ENCODE assay signal across 10 cellular contexts in the genomic region with DNA sequence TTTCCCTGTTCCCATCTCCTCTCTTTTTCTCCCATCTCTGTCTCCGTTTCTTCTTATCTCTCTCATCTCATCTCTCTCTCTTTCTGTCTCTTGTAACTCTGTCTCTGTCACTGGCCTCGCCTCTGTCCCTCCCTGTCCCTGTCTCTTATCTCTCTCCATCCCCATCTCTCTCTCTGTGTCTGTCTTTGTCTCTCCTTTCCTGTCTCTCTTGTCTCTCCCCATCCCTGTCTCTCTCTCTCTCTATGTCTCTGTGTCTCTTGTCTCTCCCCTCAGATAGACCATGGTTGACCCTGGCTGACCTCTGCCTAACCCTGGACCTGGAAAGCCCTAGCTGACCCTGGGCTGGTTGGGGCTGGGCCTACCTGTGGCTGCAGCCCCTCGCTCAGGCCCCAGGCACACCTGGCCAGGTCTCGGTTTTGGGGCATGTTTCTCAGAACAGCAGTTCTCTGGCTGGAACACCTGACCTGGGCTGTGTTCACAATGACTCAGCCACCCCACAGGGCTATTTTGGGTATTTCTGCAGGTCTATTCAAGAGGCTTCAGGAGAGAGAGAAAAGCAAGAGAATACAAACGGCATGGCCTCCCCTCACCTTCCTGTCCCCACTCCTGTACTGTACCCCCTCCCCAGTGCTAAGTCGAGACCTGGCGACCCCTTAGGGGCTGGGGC.
DNase-seq lines count a peak whose midpoint lies in the region; ATAC-seq and TF ChIP-seq lines count a peak whose summit lies in the region.
"Had no signal": no experiment of that assay in that cellular context is flagged by ENCODE, and none has a peak within 500 bp of the region (broad histone marks: within the 10 kb centered on the region; RNA-seq: fewer than 3 reads in every experiment).

No MANE protein-coding gene starts in this region.

- H3K4me3 ChIP-seq in GM08714 (ENCODE audit: low read length), result peak overlapping the region; percentile 13; the same call in 1 of the 2 replicates
- H3K4me3 ChIP-seq: vagina had no signal

- H3K27me3 Mint-ChIP-seq in activated CD8-positive, alpha-beta T cell treated with anti-CD3 and anti-CD28 coated beads for 36 hours, result no peaks in the 10 kb centered on the region

- TF ChIP-seq CTCF in activated CD8-positive, alpha-beta T cell treated with anti-CD3 and anti-CD28 coated beads for 36 hours (IDR thresholded peaks at IDR 0.05), result no peak

- DNase-seq in GM19238 (ENCODE audit: insufficient read length, low spot score), result peak; percentile 80
- peak; percentile 46 for DNase-seq in activated CD8-positive, alpha-beta T cell treated with anti-CD3 and anti-CD28 coated beads for 36 hours
- DNase-seq in KBM-7, result no peak
- no peak for DNase-seq in OCI-M1 (lab: John Stamatoyannopoulos, UW)
- DNase-seq in SK-N-DZ (ENCODE audit: low spot score), result no peak
- DNase-seq in NCI-H2107 treated with DMSO at 0.1 percent for 48 hours (lab: John Stamatoyannopoulos, UW; ENCODE audit: unreplicated experiment), result no peak
- DNase-seq: foreskin fibroblast had no signal

- intact Hi-C loops in activated CD8-positive, alpha-beta T cell treated with anti-CD3 and anti-CD28 coated beads for 36 hours (cut with micrococcal nuclease), result no loop called here

- CTCF ChIA-PET in activated CD8-positive, alpha-beta T cell treated with anti-CD3 and anti-CD28 coated beads for 36 hours (lab: Charles Lee), result no interaction called here

- no peaks in the 10 kb centered on the region for H3K36me3 Mint-ChIP-seq in activated CD8-positive, alpha-beta T cell treated with anti-CD3 and anti-CD28 coated beads for 36 hours (ENCODE audit: low read depth)

- H3K4me1 Mint-ChIP-seq in activated CD8-positive, alpha-beta T cell treated with anti-CD3 and anti-CD28 coated beads for 36 hours (ENCODE audit: low read depth), result peaks cover 9% of the 10 kb centered on the region

- no peak overlapping the region for H3K4me3 Mint-ChIP-seq in activated CD8-positive, alpha-beta T cell treated with anti-CD3 and anti-CD28 coated beads for 36 hours

- in situ Hi-C loops in KBM-7 (cut with MboI; ENCODE audit: low pct_unique_long_range_greater_than_20kb, low sequenced_read_pairs), result no loop called here

- no peaks in the 10 kb centered on the region for H3K9me3 Mint-ChIP-seq in activated CD8-positive, alpha-beta T cell treated with anti-CD3 and anti-CD28 coated beads for 36 hours

- POLR2A ChIA-PET in activated CD8-positive, alpha-beta T cell treated with anti-CD3 and anti-CD28 coated beads for 36 hours (lab: Charles Lee), result no interaction called here

- peak; percentile 22 for ATAC-seq in HG03039 (IDR thresholded peaks at IDR 0.05; ENCODE audit: unreplicated experiment)
- peak; percentile 57 for ATAC-seq in activated CD8-positive, alpha-beta T cell treated with anti-CD3 and anti-CD28 coated beads for 36 hours

- peak overlapping the region; percentile 21 for H3K27ac Mint-ChIP-seq in activated CD8-positive, alpha-beta T cell treated with anti-CD3 and anti-CD28 coated beads for 36 hours

Comparison
In these comparisons a context has a peak if more than half of its experiments do, and no peak if none do; other contexts are left out.
1. DNase-seq: peak in GM19238 (single experiment) and activated CD8-positive, alpha-beta T cell treated with anti-CD3 and anti-CD28 coated beads for 36 hours (single experiment); none in KBM-7 (single experiment), OCI-M1 (single experiment), SK-N-DZ (single experiment) and NCI-H2107 treated with DMSO at 0.1 percent for 48 hours (single experiment).